In the genomic region with DNA sequence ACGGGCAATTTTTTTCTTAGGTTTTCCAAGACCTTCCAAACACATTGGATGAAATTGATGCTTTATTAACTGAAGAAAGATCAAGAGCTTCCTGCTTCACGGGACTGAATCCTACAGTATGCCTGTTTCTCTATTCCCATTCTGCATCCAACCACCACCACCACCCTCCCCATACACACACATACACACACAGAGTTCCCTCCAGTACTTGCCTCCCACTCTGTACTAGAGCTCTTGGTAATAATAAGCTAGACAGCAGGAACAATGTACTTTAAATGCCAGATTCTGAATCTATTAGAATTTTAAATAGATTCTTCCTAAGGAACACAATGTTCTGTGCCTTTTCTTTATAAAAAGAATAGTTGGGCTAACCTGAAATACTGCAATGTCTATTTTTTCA, we compare ENCODE assay signal across 21 cellular contexts.
DNase-seq lines count a peak whose midpoint lies in the region; ATAC-seq and TF ChIP-seq lines count a peak whose summit lies in the region.
"Had no signal": no experiment of that assay in that cellular context is flagged by ENCODE, and none has a peak within 500 bp of the region (broad histone marks: within the 10 kb centered on the region; RNA-seq: fewer than 3 reads in every experiment).

No MANE protein-coding gene starts in this region.

- H3K4me3 Mint-ChIP-seq in activated T-helper 17 cell treated with anti-CD3 and anti-CD28 coated beads, Interleukin-2, amount 50 U/mL, for 72 hours: no peak overlapping the region
- no peak overlapping the region for H3K4me3 Mint-ChIP-seq in progenitor cell of endocrine pancreas (ENCODE audit: low read depth)
- H3K4me3 Mint-ChIP-seq: H9 had no signal

- H3K9me3 Mint-ChIP-seq in activated T-helper 17 cell treated with anti-CD3 and anti-CD28 coated beads, Interleukin-2, amount 50 U/mL, for 72 hours: no peaks in the 10 kb centered on the region
- no peaks in the 10 kb centered on the region for H3K9me3 Mint-ChIP-seq in progenitor cell of endocrine pancreas (ENCODE audit: low read depth)
- H3K9me3 Mint-ChIP-seq: H9 had no signal

- DNase-seq in Ammon's horn (ENCODE audit: low spot score) (peak; percentile 71), head of caudate nucleus (peak in 31 of 42 donors; percentile 11 to 84 (median 49)), sciatic nerve (ENCODE audit: low spot score) (no peak), GDM1 (lab: John Stamatoyannopoulos, UW) (no peak), pons (ENCODE audit: low spot score) (no peak), progenitor cell of endocrine pancreas (ENCODE audit: low spot score, unreplicated experiment) (no peak)
- DNase-seq: 8988T, ACHN, DMS53, GM23248, H9, KG1, MM.1S, NCI-H2029, NCI-H2227 treated with DMSO at 0.1 percent for 48 hours, NCI-H526 treated with DMSO at 0.1 percent for 48 hours, PC-9, SJCRH30 had no signal

- intact Hi-C loops in head of caudate nucleus (cut with DNase I) (loop anchor here (5.0 kb wide), 1 partner anchor 65 kb away; the partner anchor contains the start of gene KLF9), sciatic nerve (cut with DNase I) (no loop called here)

- no peaks in the 10 kb centered on the region for H3K4me1 Mint-ChIP-seq in activated T-helper 17 cell treated with anti-CD3 and anti-CD28 coated beads, Interleukin-2, amount 50 U/mL, for 72 hours
- no peaks in the 10 kb centered on the region for H3K4me1 Mint-ChIP-seq in progenitor cell of endocrine pancreas (ENCODE audit: low read depth)
- H3K4me1 Mint-ChIP-seq: H9 had no signal

- ATAC-seq in activated T-helper 17 cell treated with anti-CD3 and anti-CD28 coated beads, Interleukin-2, amount 50 U/mL, for 72 hours (replicated peaks): no peak
- peak; percentile 77 for ATAC-seq in sciatic nerve
- no peak for ATAC-seq in SK-N-SH treated with all-trans-retinoic acid at 6 μM for 48 hours
- ATAC-seq: Right ventricle myocardium inferior had no signal

- H3K36me3 Mint-ChIP-seq in activated T-helper 17 cell treated with anti-CD3 and anti-CD28 coated beads, Interleukin-2, amount 50 U/mL, for 72 hours (ENCODE audit: low read depth): peaks cover 66% of the 10 kb centered on the region
- H3K36me3 Mint-ChIP-seq in progenitor cell of endocrine pancreas (ENCODE audit: insufficient read depth): peaks cover 10% of the 10 kb centered on the region

- no peaks in the 10 kb centered on the region for H3K27me3 Mint-ChIP-seq in activated T-helper 17 cell treated with anti-CD3 and anti-CD28 coated beads, Interleukin-2, amount 50 U/mL, for 72 hours
- no peaks in the 10 kb centered on the region for H3K27me3 Mint-ChIP-seq in progenitor cell of endocrine pancreas

- H3K27ac Mint-ChIP-seq in activated T-helper 17 cell treated with anti-CD3 and anti-CD28 coated beads, Interleukin-2, amount 50 U/mL, for 72 hours: peak overlapping the region; percentile 1
- H3K27ac Mint-ChIP-seq in progenitor cell of endocrine pancreas: no peak overlapping the region

- TF ChIP-seq CTCF in progenitor cell of endocrine pancreas (IDR thresholded peaks at IDR 0.05; ENCODE audit: unreplicated experiment): no peak

TF ChIP-seq in SK-N-SH treated with all-trans-retinoic acid at 6 μM for 48 hours, 23 proteins besides CTCF, POLR2A, EP300 and RAD21:
- no peak for TF ChIP-seq TSHZ2 (CRISPR knock-in tag; IDR thresholded peaks at IDR 0.05)
- no peak for TF ChIP-seq ZNF8 (CRISPR knock-in tag; IDR thresholded peaks at IDR 0.05)
- TF ChIP-seq ESRRG (CRISPR knock-in tag; IDR thresholded peaks at IDR 0.05): no peak
- TF ChIP-seq ZFP30 (CRISPR knock-in tag; IDR thresholded peaks at IDR 0.05): no peak
- TF ChIP-seq CSDC2 (CRISPR knock-in tag; IDR thresholded peaks at IDR 0.05): no peak
- no peak for TF ChIP-seq TOX (CRISPR knock-in tag; IDR thresholded peaks at IDR 0.05; ENCODE audit: borderline replicate concordance)
- no peak for TF ChIP-seq OSR1 (CRISPR knock-in tag; IDR thresholded peaks at IDR 0.05)
- TF ChIP-seq, protein P1, sequence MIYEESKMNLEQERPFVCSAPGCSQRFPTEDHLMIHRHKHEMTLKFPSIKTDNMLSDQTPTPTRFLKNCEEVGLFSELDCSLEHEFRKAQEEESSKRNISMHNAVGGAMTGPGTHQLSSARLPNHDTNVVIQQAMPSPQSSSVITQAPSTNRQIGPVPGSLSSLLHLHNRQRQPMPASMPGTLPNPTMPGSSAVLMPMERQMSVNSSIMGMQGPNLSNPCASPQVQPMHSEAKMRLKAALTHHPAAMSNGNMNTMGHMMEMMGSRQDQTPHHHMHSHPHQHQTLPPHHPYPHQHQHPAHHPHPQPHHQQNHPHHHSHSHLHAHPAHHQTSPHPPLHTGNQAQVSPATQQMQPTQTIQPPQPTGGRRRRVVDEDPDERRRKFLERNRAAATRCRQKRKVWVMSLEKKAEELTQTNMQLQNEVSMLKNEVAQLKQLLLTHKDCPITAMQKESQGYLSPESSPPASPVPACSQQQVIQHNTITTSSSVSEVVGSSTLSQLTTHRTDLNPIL (CRISPR knock-in tag; IDR thresholded peaks at IDR 0.05; ENCODE audit: low read depth): no peak
- no peak for TF ChIP-seq RARB (CRISPR knock-in tag; IDR thresholded peaks at IDR 0.05)
- TF ChIP-seq PPARA (CRISPR knock-in tag; IDR thresholded peaks at IDR 0.05; ENCODE audit: borderline replicate concordance): no peak
- no peak for TF ChIP-seq TCF4 (CRISPR knock-in tag; IDR thresholded peaks at IDR 0.05; ENCODE audit: borderline replicate concordance)
- no peak for TF ChIP-seq ZNF565 (CRISPR knock-in tag; conservative IDR thresholded peaks at IDR 0.05; ENCODE audit: low read depth)
- TF ChIP-seq ZC3H10 (CRISPR knock-in tag; IDR thresholded peaks at IDR 0.05): no peak
- no peak for TF ChIP-seq POU6F1 (CRISPR knock-in tag; IDR thresholded peaks at IDR 0.05; ENCODE audit: borderline replicate concordance, low read depth)
TF ChIP-seq in SK-N-SH treated with all-trans-retinoic acid at 6 μM for 48 hours: peak in this region for 0.

Comparison
In these comparisons a context has a peak if more than half of its experiments do, and no peak if none do; other contexts are left out.
1. DNase-seq: peak in Ammon's horn (single experiment) and head of caudate nucleus (31 of 42); none in sciatic nerve (single experiment), GDM1 (single experiment), pons (single experiment) and progenitor cell of endocrine pancreas (single experiment).